1 cellular context compared by ENCODE assay signal in the genomic region with DNA sequence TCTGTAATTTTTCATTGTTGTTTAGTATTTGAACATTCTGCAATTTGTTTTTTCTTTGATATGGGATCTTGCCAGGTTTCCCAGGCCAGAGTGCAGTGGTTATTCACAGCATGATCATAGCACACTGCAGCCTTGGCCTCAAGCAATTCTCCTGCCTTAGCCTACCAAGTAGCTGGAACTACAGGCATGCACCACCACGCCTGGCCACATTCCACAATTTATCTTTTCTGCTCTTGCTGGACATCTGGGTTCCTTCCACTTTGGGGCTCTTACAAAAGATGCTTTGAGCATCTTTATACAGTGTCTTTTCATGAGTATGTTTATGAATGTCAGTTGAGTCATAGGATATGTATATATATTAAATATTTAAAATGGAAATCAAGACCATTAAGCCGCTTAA.
TF ChIP-seq lines count a peak whose summit lies in the region.

No MANE protein-coding gene starts in this region.

TF ChIP-seq in IMR-90, 13 proteins besides CTCF, POLR2A, EP300 and RAD21 (continued from another document):
- TF ChIP-seq BHLHE40 (IDR thresholded peaks at IDR 0.05; ENCODE audit: low read depth, low read length) = no peak
- TF ChIP-seq, protein P1, sequence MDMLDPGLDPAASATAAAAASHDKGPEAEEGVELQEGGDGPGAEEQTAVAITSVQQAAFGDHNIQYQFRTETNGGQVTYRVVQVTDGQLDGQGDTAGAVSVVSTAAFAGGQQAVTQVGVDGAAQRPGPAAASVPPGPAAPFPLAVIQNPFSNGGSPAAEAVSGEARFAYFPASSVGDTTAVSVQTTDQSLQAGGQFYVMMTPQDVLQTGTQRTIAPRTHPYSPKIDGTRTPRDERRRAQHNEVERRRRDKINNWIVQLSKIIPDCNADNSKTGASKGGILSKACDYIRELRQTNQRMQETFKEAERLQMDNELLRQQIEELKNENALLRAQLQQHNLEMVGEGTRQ (IDR thresholded peaks at IDR 0.05; ENCODE audit: low read depth, low read length) = no peak
